Comparison of ENCODE assay signal across 29 cellular contexts in genomic region chr1:227742738-227743715, GRCh38. TPM values are rescaled to one million over a fixed set of nuclear protein-coding genes. Genes with fewer than 3 reads are reported as not detected.
DNase-seq lines count a peak whose midpoint lies in the region; ATAC-seq and TF ChIP-seq lines count a peak whose summit lies in the region.
"Had no signal": no experiment of that assay in that cellular context is flagged by ENCODE, and none has a peak within 500 bp of the region (broad histone marks: within the 10 kb centered on the region; RNA-seq: fewer than 3 reads in every experiment).

No MANE protein-coding gene starts in this region.

- H3K27me3 ChIP-seq in HCT116 (ENCODE audit: insufficient read depth, low read length) (no peaks in the 10 kb centered on the region), endodermal cell (ENCODE audit: control insufficient read depth, insufficient read depth, low read length, poor library complexity, severe bottlenecking) (no peaks in the 10 kb centered on the region)
- H3K27me3 ChIP-seq: left lung, right atrium auricular region, SJCRH30 had no signal

- H4K20me1 ChIP-seq in HCT116 (ENCODE audit: insufficient read depth): no peaks in the 10 kb centered on the region

- no peak for DNase-seq in activated CD4-positive, alpha-beta memory T cell treated with anti-CD3 and anti-CD28 coated beads, Interleukin-2, amount 10 ng/mL, durations not matched to agents 7 days and 5 days
- no peak for DNase-seq in activated CD4-positive, alpha-beta memory T cell treated with anti-CD3 and anti-CD28 coated beads for 36 hours
- DNase-seq in HCT116 (ENCODE audit: low read depth, low spot score) (no peak), endodermal cell (peak; percentile 62), posterior vena cava (ENCODE audit: low spot score) (peak; percentile 64), NCI-H226 (no peak), MCF 10A (ENCODE audit: unreplicated experiment) (no peak), Calu3 (no peak)
- DNase-seq: 8988T; activated CD4-positive, alpha-beta T cell treated with anti-CD3 and anti-CD28 coated beads, Interleukin-2, amount 50 U/mL, for 48 hours; activated CD8-positive, alpha-beta memory T cell treated with anti-CD3 and anti-CD28 coated beads, Interleukin-2, amount 50 U/mL, for 48 hours; activated naive CD8-positive, alpha-beta T cell treated with anti-CD3 and anti-CD28 coated beads for 36 hours; caudate nucleus; CD4-positive, alpha-beta T cell; DMS 273 treated with DMSO at 0.1 percent for 48 hours; EL; hypothalamus; midbrain; naive thymus-derived CD8-positive, alpha-beta T cell; NCI-H1105; NCI-H1930; NCI-H69; SJCRH30; stimulated activated CD4-positive, alpha-beta T cell treated with anti-CD3 and anti-CD28 coated beads, Interleukin-2, amount 100 ng/mL, for 48 hours had no signal

- BruUV-seq in HCT116 (replicated peaks; lab: Mats Ljungman, UMichigan) (no TSS peak), MCF 10A (replicated peaks; lab: Mats Ljungman, UMichigan) (no TSS peak), Calu3 (replicated peaks; lab: Mats Ljungman, UMichigan) (no TSS peak)

- H3K36me3 ChIP-seq in HCT116 (ENCODE audit: control insufficient read depth in 1 of 2, insufficient read depth in 2 of 2, low read length in 2 of 2) (peaks cover 3% of the 10 kb centered on the region in 2 experiments; a peak in 3 of 4 replicates), endodermal cell (ENCODE audit: control insufficient read depth, insufficient read depth, low read length) (no peaks in the 10 kb centered on the region)
- H3K36me3 ChIP-seq: right atrium auricular region had no signal

- H2AFZ ChIP-seq in HCT116 (ENCODE audit: low read depth, low read length, poor library complexity, severe bottlenecking): no peak overlapping the region
- H2AFZ ChIP-seq: parathyroid adenoma had no signal

- H3K27ac ChIP-seq in HCT116 (ENCODE audit: low read depth, low read length) (no peak overlapping the region), endodermal cell (ENCODE audit: low read depth, low read length) (no peak overlapping the region)
- H3K27ac ChIP-seq: left lung, parathyroid adenoma, SJCRH30 had no signal

- TF ChIP-seq RAD21 in HCT116 (IDR thresholded peaks at IDR 0.05; ENCODE audit: low read depth): no peak

- no peaks in the 10 kb centered on the region for H3K9me2 ChIP-seq in HCT116 (ENCODE audit: insufficient read depth)

- H3K9ac ChIP-seq in HCT116 (ENCODE audit: low read length) (no peak overlapping the region), endodermal cell (ENCODE audit: extremely low read depth, low read length, poor library complexity, severe bottlenecking) (no peak overlapping the region)
- H3K9ac ChIP-seq: parathyroid adenoma had no signal

- POLR2A ChIA-PET in activated CD4-positive, alpha-beta memory T cell treated with anti-CD3 and anti-CD28 coated beads, Interleukin-2, amount 10 ng/mL, durations not matched to agents 7 days and 5 days (lab: Charles Lee): interaction anchor here (1.4 to 2.0 kb wide), 2 partner anchors 9 to 19 kb away, joined by 5 to 6 read pairs; no protein-coding TSS in a partner anchor
- POLR2A ChIA-PET in activated CD4-positive, alpha-beta memory T cell treated with anti-CD3 and anti-CD28 coated beads for 36 hours (lab: Charles Lee): interaction anchor here (0.6 kb wide), 1 partner anchor 17 kb away, joined by 3 read pairs; no protein-coding TSS in a partner anchor
- POLR2A ChIA-PET in HCT116 (lab: Charles Lee): no interaction called here
- POLR2A ChIA-PET in MCF 10A (lab: Yijun Ruan, JAX): interaction anchor here (1.2 to 2.5 kb wide), 3 partner anchors 8 to 14 kb away, joined by 3 to 13 read pairs (median 5); partner anchors contain the start of genes JMJD4 and SNAP47

- intact Hi-C loops in activated CD4-positive, alpha-beta memory T cell treated with anti-CD3 and anti-CD28 coated beads for 36 hours (cut with micrococcal nuclease): no loop called here
- intact Hi-C loops in HCT116 (cut with micrococcal nuclease) (no loop called here), posterior vena cava (cut with DNase I) (loop anchor here in 1 of 2 donors (10.0 kb wide), 1 partner anchor 1718 kb away; no protein-coding TSS in a partner anchor), MCF 10A (cut with micrococcal nuclease) (no loop called here), Calu3 (cut with micrococcal nuclease; ENCODE audit: unreplicated experiment) (no loop called here)

- RAD21 ChIA-PET in HCT116 (lab: Charles Lee; ENCODE audit: low non-redundant PET in 1 of 2, low total read pairs in 2 of 2, uncharacterized antibody in 2 of 2, unreplicated experiment in 2 of 2): no interaction called here

- H3K27me3 Mint-ChIP-seq in activated CD4-positive, alpha-beta memory T cell treated with anti-CD3 and anti-CD28 coated beads, Interleukin-2, amount 10 ng/mL, durations not matched to agents 7 days and 5 days: no peaks in the 10 kb centered on the region
- H3K27me3 Mint-ChIP-seq in activated CD4-positive, alpha-beta memory T cell treated with anti-CD3 and anti-CD28 coated beads for 36 hours: no peaks in the 10 kb centered on the region
- H3K27me3 Mint-ChIP-seq in endodermal cell (ENCODE audit: insufficient read depth) (no peaks in the 10 kb centered on the region), MCF 10A (ENCODE audit: insufficient read depth, unreplicated experiment) (no peaks in the 10 kb centered on the region), Calu3 (ENCODE audit: unreplicated experiment) (no peaks in the 10 kb centered on the region)
- H3K27me3 Mint-ChIP-seq: activated naive CD8-positive, alpha-beta T cell treated with anti-CD3 and anti-CD28 coated beads for 36 hours; CD4-positive, alpha-beta T cell; dendritic cell treated with granulocyte-macrophage colony-stimulating factor and Interleukin-4, amounts not matched to agents 40 ng/mL and 50 ng/mL, for 4 days; naive thymus-derived CD8-positive, alpha-beta T cell had no signal

- no peak for TF ChIP-seq POLR2A in HCT116 (IDR thresholded peaks at IDR 0.05; ENCODE audit: borderline replicate concordance, extremely low read depth, insufficient read depth, insufficient read length)

- peak; percentile 63 for ATAC-seq in HCT116
- ATAC-seq: activated CD4-positive, CD25-positive, alpha-beta regulatory T cell treated with anti-CD3 and anti-CD28 coated beads, Interleukin-2, amount 50 U/mL, for 24 hours; left lung; naive thymus-derived CD8-positive, alpha-beta T cell had no signal

- peaks cover 88% of the 10 kb centered on the region for H3K79me2 ChIP-seq in HCT116 (ENCODE audit: insufficient read depth, low read length)

- H3K36me3 Mint-ChIP-seq in activated CD4-positive, alpha-beta memory T cell treated with anti-CD3 and anti-CD28 coated beads, Interleukin-2, amount 10 ng/mL, durations not matched to agents 7 days and 5 days (ENCODE audit: low read depth): peaks cover 30% of the 10 kb centered on the region
- H3K36me3 Mint-ChIP-seq in activated CD4-positive, alpha-beta memory T cell treated with anti-CD3 and anti-CD28 coated beads for 36 hours: peaks cover 3% of the 10 kb centered on the region
- H3K36me3 Mint-ChIP-seq in endodermal cell (ENCODE audit: low read depth) (peaks cover 20% of the 10 kb centered on the region), MCF 10A (ENCODE audit: insufficient read depth, unreplicated experiment) (peaks cover 10% of the 10 kb centered on the region), Calu3 (ENCODE audit: insufficient read depth, unreplicated experiment) (no peaks in the 10 kb centered on the region)

- peaks cover 72% of the 10 kb centered on the region for H3K4me1 Mint-ChIP-seq in activated CD4-positive, alpha-beta memory T cell treated with anti-CD3 and anti-CD28 coated beads, Interleukin-2, amount 10 ng/mL, durations not matched to agents 7 days and 5 days
- peaks cover 45% of the 10 kb centered on the region for H3K4me1 Mint-ChIP-seq in activated CD4-positive, alpha-beta memory T cell treated with anti-CD3 and anti-CD28 coated beads for 36 hours (ENCODE audit: low read depth)
- H3K4me1 Mint-ChIP-seq in endodermal cell: no peaks in the 10 kb centered on the region
- peaks cover 30% of the 10 kb centered on the region for H3K4me1 Mint-ChIP-seq in MCF 10A (ENCODE audit: insufficient read depth, unreplicated experiment)
- H3K4me1 Mint-ChIP-seq in Calu3 (ENCODE audit: low read depth, unreplicated experiment): no peaks in the 10 kb centered on the region

- H3K4me3 ChIP-seq in HCT116 (replicated peaks in 1 of 2; ENCODE audit: low read depth in 1 of 2, low read length in 2 of 2) (no peak overlapping the region), endodermal cell (ENCODE audit: low read length) (no peak overlapping the region)
- H3K4me3 ChIP-seq: left lung, right atrium auricular region, SJCRH30 had no signal

- H3K4me2 ChIP-seq in HCT116 (ENCODE audit: low read length): no peak overlapping the region

- CTCF ChIA-PET in activated CD4-positive, alpha-beta memory T cell treated with anti-CD3 and anti-CD28 coated beads, Interleukin-2, amount 10 ng/mL, durations not matched to agents 7 days and 5 days (lab: Charles Lee): interaction anchor here (1.4 kb wide), 1 partner anchor 45 kb away, joined by 3 read pairs; no protein-coding TSS in a partner anchor
- CTCF ChIA-PET in activated CD4-positive, alpha-beta memory T cell treated with anti-CD3 and anti-CD28 coated beads for 36 hours (lab: Charles Lee): interaction anchor here (2.2 kb wide), 1 partner anchor 15 kb away, joined by 7 read pairs; no protein-coding TSS in a partner anchor
- CTCF ChIA-PET in HCT116 (lab: Charles Lee) (no interaction called here), MCF 10A (lab: Yijun Ruan, JAX) (interaction anchor here (0.6 to 1.1 kb wide), 6 partner anchors 20 to 776 kb away, joined by 3 to 4 read pairs (median 3); no protein-coding TSS in a partner anchor), Calu3 (lab: Charles Lee) (no interaction called here)

- H3K27ac Mint-ChIP-seq in activated CD4-positive, alpha-beta memory T cell treated with anti-CD3 and anti-CD28 coated beads, Interleukin-2, amount 10 ng/mL, durations not matched to agents 7 days and 5 days: peak overlapping the region; percentile 26
- no peak overlapping the region for H3K27ac Mint-ChIP-seq in activated CD4-positive, alpha-beta memory T cell treated with anti-CD3 and anti-CD28 coated beads for 36 hours
- no peak overlapping the region for H3K27ac Mint-ChIP-seq in endodermal cell
- H3K27ac Mint-ChIP-seq in MCF 10A (ENCODE audit: low read depth, unreplicated experiment): no peak overlapping the region
- H3K27ac Mint-ChIP-seq in Calu3 (ENCODE audit: unreplicated experiment): no peak overlapping the region
- H3K27ac Mint-ChIP-seq: activated naive CD8-positive, alpha-beta T cell treated with anti-CD3 and anti-CD28 coated beads for 36 hours; CD4-positive, alpha-beta T cell; dendritic cell treated with granulocyte-macrophage colony-stimulating factor and Interleukin-4, amounts not matched to agents 40 ng/mL and 50 ng/mL, for 4 days had no signal

- no peaks in the 10 kb centered on the region for H3K4me1 ChIP-seq in HCT116 (ENCODE audit: control insufficient read depth in 1 of 2, insufficient read depth in 2 of 2, low read length in 2 of 2)
- H3K4me1 ChIP-seq in endodermal cell (ENCODE audit: control insufficient read depth, insufficient read depth, low read length): no peaks in the 10 kb centered on the region
- H3K4me1 ChIP-seq: left lung, parathyroid adenoma, SJCRH30 had no signal

- TF ChIP-seq CTCF in HCT116 (IDR thresholded peaks at IDR 0.05 in 2 of 3, conservative IDR thresholded peaks at IDR 0.05 in 1 of 3; ENCODE audit: borderline replicate concordance in 1 of 3, insufficient read depth in 1 of 3, low read depth in 2 of 3, low read length in 2 of 3) (peak in 1 of 3 experiments; percentile 10; a peak in 1 of 6 replicates), endodermal cell (conservative IDR thresholded peaks at IDR 0.05) (peak; percentile 58), MCF 10A (IDR thresholded peaks at IDR 0.05; ENCODE audit: unreplicated experiment) (no peak), Calu3 (IDR thresholded peaks at IDR 0.05; ENCODE audit: unreplicated experiment) (no peak)

- 93% methylated on average over 7 to 18 of the region's 18 CpGs for WGBS in endodermal cell (ENCODE audit: insufficient coverage in 1 of 2, insufficient read length in 1 of 2), 2 experiments

- no peak overlapping the region for H3K4me3 Mint-ChIP-seq in activated CD4-positive, alpha-beta memory T cell treated with anti-CD3 and anti-CD28 coated beads, Interleukin-2, amount 10 ng/mL, durations not matched to agents 7 days and 5 days
- H3K4me3 Mint-ChIP-seq in activated CD4-positive, alpha-beta memory T cell treated with anti-CD3 and anti-CD28 coated beads for 36 hours: no peak overlapping the region
- H3K4me3 Mint-ChIP-seq in endodermal cell (no peak overlapping the region), MCF 10A (ENCODE audit: unreplicated experiment) (no peak overlapping the region), Calu3 (ENCODE audit: low read depth, unreplicated experiment) (no peak overlapping the region)
- H3K4me3 Mint-ChIP-seq: activated naive CD8-positive, alpha-beta T cell treated with anti-CD3 and anti-CD28 coated beads for 36 hours; CD4-positive, alpha-beta T cell; dendritic cell treated with granulocyte-macrophage colony-stimulating factor and Interleukin-4, amounts not matched to agents 40 ng/mL and 50 ng/mL, for 4 days; naive thymus-derived CD8-positive, alpha-beta T cell had no signal

- H3K9me3 ChIP-seq in HCT116 (ENCODE audit: control insufficient read depth in 1 of 2, insufficient read depth in 1 of 2, low read depth in 1 of 2, low read length in 2 of 2) (no peaks in the 10 kb centered on the region), endodermal cell (ENCODE audit: control insufficient read depth, low read length) (no peaks in the 10 kb centered on the region)
- H3K9me3 ChIP-seq: left lung, right atrium auricular region, SJCRH30 had no signal

- no peaks in the 10 kb centered on the region for H3K9me3 Mint-ChIP-seq in activated CD4-positive, alpha-beta memory T cell treated with anti-CD3 and anti-CD28 coated beads, Interleukin-2, amount 10 ng/mL, durations not matched to agents 7 days and 5 days
- H3K9me3 Mint-ChIP-seq in activated CD4-positive, alpha-beta memory T cell treated with anti-CD3 and anti-CD28 coated beads for 36 hours: no peaks in the 10 kb centered on the region
- H3K9me3 Mint-ChIP-seq in endodermal cell: no peaks in the 10 kb centered on the region
- no peaks in the 10 kb centered on the region for H3K9me3 Mint-ChIP-seq in MCF 10A (ENCODE audit: unreplicated experiment)
- no peaks in the 10 kb centered on the region for H3K9me3 Mint-ChIP-seq in Calu3 (ENCODE audit: low read depth, unreplicated experiment)
- H3K9me3 Mint-ChIP-seq: activated naive CD8-positive, alpha-beta T cell treated with anti-CD3 and anti-CD28 coated beads for 36 hours; CD4-positive, alpha-beta T cell; dendritic cell treated with granulocyte-macrophage colony-stimulating factor and Interleukin-4, amounts not matched to agents 40 ng/mL and 50 ng/mL, for 4 days; naive thymus-derived CD8-positive, alpha-beta T cell had no signal

RNA-seq across cellular contexts. Expression of gene SNAP47, which starts 7.8 kb away (rescaled TPM):
- 10 to 100 TPM; 55.3 to 59.4 TPM for total RNA-seq in activated CD4-positive, alpha-beta memory T cell treated with anti-CD3 and anti-CD28 coated beads, Interleukin-2, amount 10 ng/mL, durations not matched to agents 7 days and 5 days
- 10 to 100 TPM; 30.9 to 32.5 TPM for total RNA-seq in activated CD4-positive, alpha-beta memory T cell treated with anti-CD3 and anti-CD28 coated beads for 36 hours
- total RNA-seq in HCT116 (2021; ENCODE audit: unreplicated experiment): 37.9 TPM
- polyA plus RNA-seq in HCT116 (2012): 30.3 and 31.9 TPM in 2 replicates
- total RNA-seq in endodermal cell: 10 to 100 TPM; 42.5 to 46.6 TPM
- polyA plus RNA-seq in endodermal cell (2013, experiment 1 of 2): 41.3 TPM
- 37.0 TPM for polyA plus RNA-seq in endodermal cell (2013, experiment 2 of 2)
- 10 to 100 TPM; 14.8 to 16.3 TPM for total RNA-seq in posterior vena cava
- total RNA-seq in MCF 10A (2022): 38.0 and 44.0 TPM in 2 replicates
- total RNA-seq in Calu3 (2022): 39.4 and 39.9 TPM in 2 replicates

RNA-seq across cellular contexts. Expression of gene JMJD4, which starts 7.9 kb away (rescaled TPM):
- 10 to 100 TPM; 23.7 to 25.0 TPM for total RNA-seq in activated CD4-positive, alpha-beta memory T cell treated with anti-CD3 and anti-CD28 coated beads, Interleukin-2, amount 10 ng/mL, durations not matched to agents 7 days and 5 days
- total RNA-seq in activated CD4-positive, alpha-beta memory T cell treated with anti-CD3 and anti-CD28 coated beads for 36 hours: 10 to 100 TPM; 15.2 to 16.1 TPM
- total RNA-seq in HCT116 (2021; ENCODE audit: unreplicated experiment) (14.3 TPM), endodermal cell (10 to 100 TPM; 19.4 to 21.8 TPM), posterior vena cava (10 to 100 TPM; 10.3 to 11.4 TPM), MCF 10A (2022) (34.0 and 43.2 TPM in 2 replicates), Calu3 (2022) (37.8 and 40.0 TPM in 2 replicates)
- polyA plus RNA-seq in HCT116 (2012): 10.8 and 11.1 TPM in 2 replicates
- 14.3 TPM for polyA plus RNA-seq in endodermal cell (2013, experiment 1 of 2)
- polyA plus RNA-seq in endodermal cell (2013, experiment 2 of 2): 13.4 TPM

Comparison
In these comparisons a context has a peak if more than half of its experiments do, and no peak if none do; other contexts are left out.
1. DNase-seq: peak in endodermal cell (single experiment) and posterior vena cava (single experiment); none in activated CD4-positive, alpha-beta memory T cell treated with anti-CD3 and anti-CD28 coated beads, Interleukin-2, amount 10 ng/mL, durations not matched to agents 7 days and 5 days (single experiment), activated CD4-positive, alpha-beta memory T cell treated with anti-CD3 and anti-CD28 coated beads for 36 hours (single experiment), HCT116 (single experiment), NCI-H226 (single experiment), MCF 10A (single experiment) and Calu3 (single experiment).
2. CTCF ChIA-PET loops: an anchor here in activated CD4-positive, alpha-beta memory T cell treated with anti-CD3 and anti-CD28 coated beads, Interleukin-2, amount 10 ng/mL, durations not matched to agents 7 days and 5 days (1.4 kb wide), activated CD4-positive, alpha-beta memory T cell treated with anti-CD3 and anti-CD28 coated beads for 36 hours (2.2 kb wide) and MCF 10A (0.6 to 1.1 kb wide); none called in HCT116 and Calu3.